ENCODE assay signal across 8 cellular contexts in the genomic region with DNA sequence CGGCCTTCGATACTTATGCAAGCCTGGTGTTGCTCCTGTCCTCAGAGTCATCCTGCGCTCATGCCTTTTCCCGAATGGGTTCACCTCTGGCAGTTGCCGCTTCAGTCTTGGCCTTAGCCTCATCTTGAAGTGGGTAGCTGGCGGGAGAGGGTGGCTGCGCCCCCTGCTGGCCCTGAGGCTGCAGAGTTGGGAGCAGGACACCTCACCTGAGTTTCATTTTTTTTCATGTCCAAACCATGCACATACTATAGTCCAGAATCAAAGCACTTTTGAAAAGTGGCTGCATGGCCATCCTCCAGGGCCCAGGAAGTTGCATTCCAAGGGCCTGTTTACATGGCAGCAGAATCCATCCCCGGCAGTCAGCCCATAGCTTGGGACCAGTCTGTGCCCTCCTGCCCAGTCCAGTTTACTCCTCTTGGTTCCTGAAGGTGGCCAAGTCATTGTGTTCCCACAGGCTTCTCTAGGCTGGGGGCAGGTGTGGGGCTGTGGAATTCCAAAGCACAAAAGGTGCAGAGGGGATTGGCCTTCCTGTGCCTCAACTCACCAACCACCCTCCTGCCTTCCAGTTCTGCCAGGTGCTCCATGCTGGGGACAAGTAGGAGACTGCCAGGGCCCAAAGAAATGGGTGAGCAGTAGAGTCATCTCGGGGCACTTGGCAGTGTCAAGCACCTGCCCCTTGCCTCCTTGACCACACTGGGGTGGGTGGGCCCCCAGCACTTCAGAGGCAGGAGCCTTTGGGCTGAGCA. TPM values are rescaled to one million over a fixed set of nuclear protein-coding genes. Genes with fewer than 3 reads are reported as not detected.
DNase-seq lines count a peak whose midpoint lies in the region; ATAC-seq and TF ChIP-seq lines count a peak whose summit lies in the region.

No MANE protein-coding gene starts in this region.

- no peak overlapping the region for H3K4me3 ChIP-seq in Peyer's patch
- no peak overlapping the region for H3K4me3 ChIP-seq in fibroblast of mammary gland (ENCODE audit: control insufficient read depth, low read depth, low read length)
- H3K4me3 ChIP-seq in neural cell (ENCODE audit: low read length), result no peak overlapping the region
- H3K4me3 ChIP-seq in stomach, result no peak overlapping the region

- H3F3A ChIP-seq in neural cell (ENCODE audit: insufficient read depth, low read length, poor library complexity, severe bottlenecking), result no peaks in the 10 kb centered on the region

- H3K79me2 ChIP-seq in neural cell (replicated peaks; ENCODE audit: insufficient read depth, low read length), result no peaks in the 10 kb centered on the region

- H3K9me3 ChIP-seq in Peyer's patch, result no peaks in the 10 kb centered on the region
- H3K9me3 ChIP-seq in neural cell (ENCODE audit: low read length), result no peaks in the 10 kb centered on the region
- H3K9me3 ChIP-seq in stomach, result no peaks in the 10 kb centered on the region

- H3K4me1 Mint-ChIP-seq in activated T-cell treated with anti-CD3 and anti-CD28 coated beads, Interleukin-2, amount 50 U/mL, for 72 hours (ENCODE audit: low read depth), result peaks cover 33% of the 10 kb centered on the region

- peaks cover 0 to 66% (median 0%) of the 10 kb centered on the region in 3 donors for H3K36me3 ChIP-seq in Peyer's patch
- H3K36me3 ChIP-seq in neural cell (ENCODE audit: insufficient read depth, low read length), result no peaks in the 10 kb centered on the region
- peaks cover 47 to 98% (median 93%) of the 10 kb centered on the region in 4 donors for H3K36me3 ChIP-seq in stomach

- TF ChIP-seq EP300 in neural cell (conservative IDR thresholded peaks at IDR 0.05; ENCODE audit: poor library complexity, severe bottlenecking) (no peak), stomach (IDR thresholded peaks at IDR 0.05) (no peak)

- 19 to 28% (median 19%) methylated on average over 9 of the region's 9 CpGs for WGBS in stomach, 5 donors

- no peaks in the 10 kb centered on the region for H3K4me1 ChIP-seq in Peyer's patch
- H3K4me1 ChIP-seq in stomach, result peaks cover 21 to 74% (median 52%) of the 10 kb centered on the region in 4 donors

- no peak overlapping the region for H2AFZ ChIP-seq in neural cell (ENCODE audit: low read depth, low read length)

- H3K27ac ChIP-seq in Peyer's patch (peak overlapping the region in 1 of 4 donors; percentile 1), neural cell (ENCODE audit: low read length) (no peak overlapping the region), stomach (peak overlapping the region; percentile 12 to 74 (median 53))

- no peaks in the 10 kb centered on the region for H3K27me3 Mint-ChIP-seq in activated T-cell treated with anti-CD3 and anti-CD28 coated beads, Interleukin-2, amount 50 U/mL, for 72 hours (ENCODE audit: low read depth)

- TF ChIP-seq POLR2A in Peyer's patch (IDR thresholded peaks at IDR 0.05) (no peak), stomach (IDR thresholded peaks at IDR 0.05) (no peak)

- intact Hi-C loops in stomach (cut with DNase I; ENCODE audit: low total_unique reads), result loop anchor here (5.0 kb wide), 1 partner anchor 61 kb away; no protein-coding TSS in a partner anchor

- H3K27ac Mint-ChIP-seq in activated T-cell treated with anti-CD3 and anti-CD28 coated beads, Interleukin-2, amount 50 U/mL, for 72 hours, result no peak overlapping the region

- H3K4me2 ChIP-seq in neural cell (ENCODE audit: low read length), result no peak overlapping the region

- peak; percentile 91 for DNase-seq in ELF-1 (ENCODE audit: low read depth, low spot score)
- DNase-seq in KG1 (lab: John Stamatoyannopoulos, UW), result peak; percentile 54
- peak; percentile 70 to 94 (median 90) for DNase-seq in Peyer's patch
- peak; percentile 73 to 83 for DNase-seq in activated T-cell treated with anti-CD3 and anti-CD28 coated beads, Interleukin-2, amount 50 U/mL, for 72 hours
- DNase-seq in fibroblast of mammary gland (ENCODE audit: low read depth), result peak; percentile 75
- peak; percentile 90 for DNase-seq in stomach

- peak; percentile 77 for TF ChIP-seq RAD21 in neural cell (conservative IDR thresholded peaks at IDR 0.05)

- ATAC-seq in activated T-cell treated with anti-CD3 and anti-CD28 coated beads, Interleukin-2, amount 50 U/mL, for 72 hours (replicated peaks in 1 of 2), result peak; percentile 67 to 69
- no peak for ATAC-seq in GM18873 (IDR thresholded peaks at IDR 0.05; ENCODE audit: low FRiP score, unreplicated experiment)

- H3K4me3 Mint-ChIP-seq in activated T-cell treated with anti-CD3 and anti-CD28 coated beads, Interleukin-2, amount 50 U/mL, for 72 hours, result no peak overlapping the region

- H4K20me1 ChIP-seq in neural cell (ENCODE audit: insufficient read depth), result no peaks in the 10 kb centered on the region

- H3K9ac ChIP-seq in neural cell (ENCODE audit: low read length), result no peak overlapping the region

- TF ChIP-seq CTCF in Peyer's patch (IDR thresholded peaks at IDR 0.05), result peak; percentile 79 to 96 (median 91)
- peak; percentile 96 for TF ChIP-seq CTCF in fibroblast of mammary gland (conservative IDR thresholded peaks at IDR 0.05; ENCODE audit: control insufficient read depth, insufficient read depth, low read depth, low read length)
- peak; percentile 79 for TF ChIP-seq CTCF in neural cell (IDR thresholded peaks at IDR 0.05; ENCODE audit: poor library complexity, severe bottlenecking)
- TF ChIP-seq CTCF in stomach (IDR thresholded peaks at IDR 0.05), result peak in 5 of 7 experiments; percentile 87 to 97 (median 90)

- peaks cover 1 to 9% of the 10 kb centered on the region in 2 donors for H3K36me3 Mint-ChIP-seq in activated T-cell treated with anti-CD3 and anti-CD28 coated beads, Interleukin-2, amount 50 U/mL, for 72 hours (ENCODE audit: insufficient read depth in 2 of 2)

- H3K9me2 ChIP-seq in neural cell (ENCODE audit: insufficient read depth, low read length), result no peaks in the 10 kb centered on the region

- no peaks in the 10 kb centered on the region for H3K27me3 ChIP-seq in Peyer's patch
- no peaks in the 10 kb centered on the region for H3K27me3 ChIP-seq in neural cell (ENCODE audit: insufficient read depth, low read depth, low read length)
- H3K27me3 ChIP-seq in stomach, result no peaks in the 10 kb centered on the region

- no peaks in the 10 kb centered on the region for H3K9me3 Mint-ChIP-seq in activated T-cell treated with anti-CD3 and anti-CD28 coated beads, Interleukin-2, amount 50 U/mL, for 72 hours

TF ChIP-seq in neural cell, 6 proteins besides CTCF, POLR2A, EP300 and RAD21:
- no peak for TF ChIP-seq EZH2 (IDR thresholded peaks at IDR 0.05; ENCODE audit: borderline replicate concordance, insufficient read depth, low read length, poor library complexity, severe bottlenecking)
- peak; percentile 19 for TF ChIP-seq POLR2AphosphoS5 (IDR thresholded peaks at IDR 0.05)
- TF ChIP-seq TAF1 (IDR thresholded peaks at IDR 0.05; ENCODE audit: low read depth), result no peak
- peak; percentile 86 for TF ChIP-seq SMC3 (conservative IDR thresholded peaks at IDR 0.05; ENCODE audit: poor library complexity)
- no peak for TF ChIP-seq REST (IDR thresholded peaks at IDR 0.05; ENCODE audit: borderline replicate concordance)
- no peak for TF ChIP-seq MXI1 (conservative IDR thresholded peaks at IDR 0.05; ENCODE audit: poor library complexity, severe bottlenecking)

RNA-seq across cellular contexts. Expression of gene YARS1, which starts 44.0 kb away (rescaled TPM):
- 10 to 100 TPM; 29.6 to 93.3 (median 50.4) TPM for total RNA-seq in Peyer's patch
- 100 to 1,000 TPM; 341 to 388 TPM for total RNA-seq in activated T-cell treated with anti-CD3 and anti-CD28 coated beads, Interleukin-2, amount 50 U/mL, for 72 hours
- polyA plus RNA-seq in neural cell, result 40.1 and 49.4 TPM in 2 replicates
- polyA minus RNA-seq in neural cell, result 49.0 and 51.6 TPM in 2 replicates
- total RNA-seq in stomach, result 10 to 100 TPM; 26.9 to 99.1 (median 64.4) TPM
- polyA plus RNA-seq in stomach, result 10 to 100 TPM; 44.5 to 53.0 (median 47.8) TPM

RNA-seq across cellular contexts. Expression of gene S100PBP, which starts 44.3 kb away (rescaled TPM):
- total RNA-seq in Peyer's patch (100 to 1,000 TPM in 1 of 4 donors, 10 to 100 TPM in 3; 44.3 to 178 (median 58.1) TPM), stomach (100 to 1,000 TPM in 1 of 5 donors, 10 to 100 TPM in 3, 1 to 10 TPM in 1; 2.9 to 253 (median 40.6) TPM)
- 10 to 100 TPM; 45.5 to 52.9 TPM for total RNA-seq in activated T-cell treated with anti-CD3 and anti-CD28 coated beads, Interleukin-2, amount 50 U/mL, for 72 hours
- polyA plus RNA-seq in neural cell (63.4 and 77.0 TPM in 2 replicates), stomach (1 to 10 TPM; 5.7 to 9.3 (median 6.7) TPM)
- 51.4 and 57.8 TPM in 2 replicates for polyA minus RNA-seq in neural cell
